1 cellular context compared by ENCODE assay signal in genomic region chr5:18975624-18976023, GRCh38.
TF ChIP-seq lines count a peak whose summit lies in the region.

No MANE protein-coding gene starts in this region.

TF ChIP-seq in GM23338, 12 proteins besides CTCF, POLR2A, EP300 and RAD21 (continued from another document):
- TF ChIP-seq, protein P1, sequence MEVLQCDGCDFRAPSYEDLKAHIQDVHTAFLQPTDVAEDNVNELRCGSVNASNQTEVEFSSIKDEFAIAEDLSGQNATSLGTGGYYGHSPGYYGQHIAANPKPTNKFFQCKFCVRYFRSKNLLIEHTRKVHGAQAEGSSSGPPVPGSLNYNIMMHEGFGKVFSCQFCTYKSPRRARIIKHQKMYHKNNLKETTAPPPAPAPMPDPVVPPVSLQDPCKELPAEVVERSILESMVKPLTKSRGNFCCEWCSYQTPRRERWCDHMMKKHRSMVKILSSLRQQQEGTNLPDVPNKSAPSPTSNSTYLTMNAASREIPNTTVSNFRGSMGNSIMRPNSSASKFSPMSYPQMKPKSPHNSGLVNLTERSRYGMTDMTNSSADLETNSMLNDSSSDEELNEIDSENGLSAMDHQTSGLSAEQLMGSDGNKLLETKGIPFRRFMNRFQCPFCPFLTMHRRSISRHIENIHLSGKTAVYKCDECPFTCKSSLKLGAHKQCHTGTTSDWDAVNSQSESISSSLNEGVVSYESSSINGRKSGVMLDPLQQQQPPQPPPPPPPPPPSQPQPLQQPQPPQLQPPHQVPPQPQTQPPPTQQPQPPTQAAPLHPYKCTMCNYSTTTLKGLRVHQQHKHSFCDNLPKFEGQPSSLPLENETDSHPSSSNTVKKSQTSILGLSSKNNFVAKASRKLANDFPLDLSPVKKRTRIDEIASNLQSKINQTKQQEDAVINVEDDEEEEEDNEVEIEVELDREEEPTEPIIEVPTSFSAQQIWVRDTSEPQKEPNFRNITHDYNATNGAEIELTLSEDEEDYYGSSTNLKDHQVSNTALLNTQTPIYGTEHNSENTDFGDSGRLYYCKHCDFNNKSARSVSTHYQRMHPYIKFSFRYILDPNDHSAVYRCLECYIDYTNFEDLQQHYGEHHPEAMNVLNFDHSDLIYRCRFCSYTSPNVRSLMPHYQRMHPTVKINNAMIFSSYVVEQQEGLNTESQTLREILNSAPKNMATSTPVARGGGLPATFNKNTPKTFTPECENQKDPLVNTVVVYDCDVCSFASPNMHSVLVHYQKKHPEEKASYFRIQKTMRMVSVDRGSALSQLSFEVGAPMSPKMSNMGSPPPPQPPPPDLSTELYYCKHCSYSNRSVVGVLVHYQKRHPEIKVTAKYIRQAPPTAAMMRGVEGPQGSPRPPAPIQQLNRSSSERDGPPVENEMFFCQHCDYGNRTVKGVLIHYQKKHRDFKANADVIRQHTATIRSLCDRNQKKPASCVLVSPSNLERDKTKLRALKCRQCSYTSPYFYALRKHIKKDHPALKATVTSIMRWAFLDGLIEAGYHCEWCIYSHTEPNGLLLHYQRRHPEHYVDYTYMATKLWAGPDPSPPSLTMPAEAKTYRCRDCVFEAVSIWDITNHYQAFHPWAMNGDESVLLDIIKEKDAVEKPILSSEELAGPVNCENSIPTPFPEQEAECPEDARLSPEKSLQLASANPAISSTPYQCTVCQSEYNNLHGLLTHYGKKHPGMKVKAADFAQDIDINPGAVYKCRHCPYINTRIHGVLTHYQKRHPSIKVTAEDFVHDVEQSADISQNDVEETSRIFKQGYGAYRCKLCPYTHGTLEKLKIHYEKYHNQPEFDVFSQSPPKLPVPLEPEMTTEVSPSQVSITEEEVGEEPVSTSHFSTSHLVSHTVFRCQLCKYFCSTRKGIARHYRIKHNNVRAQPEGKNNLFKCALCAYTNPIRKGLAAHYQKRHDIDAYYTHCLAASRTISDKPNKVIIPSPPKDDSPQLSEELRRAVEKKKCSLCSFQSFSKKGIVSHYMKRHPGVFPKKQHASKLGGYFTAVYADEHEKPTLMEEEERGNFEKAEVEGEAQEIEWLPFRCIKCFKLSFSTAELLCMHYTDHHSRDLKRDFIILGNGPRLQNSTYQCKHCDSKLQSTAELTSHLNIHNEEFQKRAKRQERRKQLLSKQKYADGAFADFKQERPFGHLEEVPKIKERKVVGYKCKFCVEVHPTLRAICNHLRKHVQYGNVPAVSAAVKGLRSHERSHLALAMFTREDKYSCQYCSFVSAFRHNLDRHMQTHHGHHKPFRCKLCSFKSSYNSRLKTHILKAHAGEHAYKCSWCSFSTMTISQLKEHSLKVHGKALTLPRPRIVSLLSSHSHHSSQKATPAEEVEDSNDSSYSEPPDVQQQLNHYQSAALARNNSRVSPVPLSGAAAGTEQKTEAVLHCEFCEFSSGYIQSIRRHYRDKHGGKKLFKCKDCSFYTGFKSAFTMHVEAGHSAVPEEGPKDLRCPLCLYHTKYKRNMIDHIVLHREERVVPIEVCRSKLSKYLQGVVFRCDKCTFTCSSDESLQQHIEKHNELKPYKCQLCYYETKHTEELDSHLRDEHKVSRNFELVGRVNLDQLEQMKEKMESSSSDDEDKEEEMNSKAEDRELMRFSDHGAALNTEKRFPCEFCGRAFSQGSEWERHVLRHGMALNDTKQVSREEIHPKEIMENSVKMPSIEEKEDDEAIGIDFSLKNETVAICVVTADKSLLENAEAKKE (CRISPR knock-in tag; IDR thresholded peaks at IDR 0.05) = no peak
TF ChIP-seq in GM23338: peak in this region for 0.
